Comparison of ENCODE assay signal across 10 cellular contexts in genomic region chr11:94513091-94513490, GRCh38. TPM values are rescaled to one million over a fixed set of nuclear protein-coding genes. Genes with fewer than 3 reads are reported as not detected.
DNase-seq lines count a peak whose midpoint lies in the region; ATAC-seq and TF ChIP-seq lines count a peak whose summit lies in the region.
"Had no signal": no experiment of that assay in that cellular context is flagged by ENCODE, and none has a peak within 500 bp of the region (broad histone marks: within the 10 kb centered on the region; RNA-seq: fewer than 3 reads in every experiment).

No MANE protein-coding gene starts in this region.

- in situ Hi-C loops in GM13976 (cut with MboI; ENCODE audit: low sequenced_read_pairs, unreplicated experiment): loop anchor here (25.0 kb wide), 1 partner anchor 601 kb away; no protein-coding TSS in a partner anchor

- H3K4me3 ChIP-seq in adipocyte (ENCODE audit: low read length) (peak overlapping the region; percentile 84), neutrophil (ENCODE audit: low read depth in 1 of 2, low read length in 1 of 2) (peak overlapping the region; percentile 56 to 59), ascending aorta (peak overlapping the region in 1 of 2 donors; percentile 72)

- no peak overlapping the region for H3K9ac ChIP-seq in adipocyte (ENCODE audit: low read length)

- peak; percentile 46 for ATAC-seq in GM19043 (IDR thresholded peaks at IDR 0.05; ENCODE audit: low read depth, unreplicated experiment)

- intact Hi-C loops in ascending aorta (cut with DNase I): no loop called here

- no peaks in the 10 kb centered on the region for H3K36me3 ChIP-seq in adipocyte (ENCODE audit: control insufficient read depth, insufficient read depth, low read length, severe bottlenecking)
- no peaks in the 10 kb centered on the region for H3K36me3 ChIP-seq in neutrophil
- H3K36me3 ChIP-seq in ascending aorta: no peaks in the 10 kb centered on the region

- DNase-seq in NCI-H1048 (lab: John Stamatoyannopoulos, UW) (peak; percentile 18), adipocyte (ENCODE audit: low read depth) (no peak), 8988T (no peak), GM13976 (ENCODE audit: low spot score) (no peak), ascending aorta (ENCODE audit: low spot score in 2 of 2) (no peak)
- DNase-seq: right cardiac atrium had no signal

- no peaks in the 10 kb centered on the region for H3K27me3 ChIP-seq in adipocyte (replicated peaks; ENCODE audit: control insufficient read depth, insufficient read depth, low read length)
- peaks cover 13% of the 10 kb centered on the region for H3K27me3 ChIP-seq in neutrophil
- H3K27me3 ChIP-seq in ascending aorta: no peaks in the 10 kb centered on the region

- H3K9me3 ChIP-seq in adipocyte (ENCODE audit: control insufficient read depth, low read length) (no peaks in the 10 kb centered on the region), neutrophil (no peaks in the 10 kb centered on the region), ascending aorta (no peaks in the 10 kb centered on the region)

- H3K27ac ChIP-seq in neutrophil (no peak overlapping the region), ascending aorta (no peak overlapping the region)

- no peak for TF ChIP-seq CTCF in neutrophil (IDR thresholded peaks at IDR 0.05)
- TF ChIP-seq CTCF in GM13976 (IDR thresholded peaks at IDR 0.05; ENCODE audit: borderline replicate concordance, control extremely low read depth, extremely low read depth, insufficient read depth, missing control alignments): no peak
- TF ChIP-seq CTCF in ascending aorta (IDR thresholded peaks at IDR 0.05): no peak

- H3K4me1 ChIP-seq in adipocyte (ENCODE audit: control insufficient read depth, insufficient read depth, low read length): peaks cover 7% of the 10 kb centered on the region
- H3K4me1 ChIP-seq in neutrophil (ENCODE audit: control insufficient read depth in 1 of 2, insufficient read depth in 1 of 2, low read depth in 1 of 2, low read length in 1 of 2): peaks cover 16 to 20% of the 10 kb centered on the region in 2 experiments
- H3K4me1 ChIP-seq in ascending aorta: peaks cover 0 to 3% of the 10 kb centered on the region in 2 donors

RNA-seq across cellular contexts. Expression of gene C11orf97, which starts 0.8 kb away (rescaled TPM):
- not detected for total RNA-seq in ascending aorta
- total RNA-seq: right cardiac atrium, RPMI7951, subcutaneous adipose tissue had no signal

RNA-seq across cellular contexts. Expression of gene ANKRD49, which starts 19.3 kb away (rescaled TPM):
- 7.0 TPM for total RNA-seq in ascending aorta

RNA-seq across cellular contexts. Expression of gene MRE11, which starts 19.4 kb away (rescaled TPM):
- total RNA-seq in ascending aorta: 3.3 TPM

RNA-seq across cellular contexts. Expression of gene FUT4, which starts 30.6 kb away (rescaled TPM):
- 3.2 TPM for total RNA-seq in ascending aorta

RNA-seq across cellular contexts. Expression of gene PIWIL4, which starts 54.1 kb away (rescaled TPM):
- 4.5 TPM for total RNA-seq in ascending aorta
